ENCODE assay signal across 1 cellular context in the genomic region with DNA sequence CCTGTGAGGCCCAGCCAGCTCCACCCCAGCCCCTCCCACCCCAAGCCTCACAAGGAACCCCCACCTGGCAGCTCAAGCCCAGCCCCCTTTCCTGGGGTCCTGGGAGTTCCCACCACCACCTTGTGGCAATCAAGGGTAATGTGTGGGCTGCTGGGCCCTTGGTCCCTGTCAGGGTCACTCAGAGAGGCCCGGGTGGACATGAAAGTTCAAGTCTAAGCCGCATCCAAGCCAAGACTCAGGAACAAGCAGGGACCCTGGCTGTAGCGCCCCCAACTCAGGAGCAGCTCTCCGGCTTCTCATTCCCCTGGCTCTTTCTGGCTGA.
TF ChIP-seq lines count a peak whose summit lies in the region.

No MANE protein-coding gene starts in this region.

TF ChIP-seq in GM23338, 12 proteins besides CTCF, POLR2A, EP300 and RAD21 (continued from another document):
- TF ChIP-seq, protein P1, sequence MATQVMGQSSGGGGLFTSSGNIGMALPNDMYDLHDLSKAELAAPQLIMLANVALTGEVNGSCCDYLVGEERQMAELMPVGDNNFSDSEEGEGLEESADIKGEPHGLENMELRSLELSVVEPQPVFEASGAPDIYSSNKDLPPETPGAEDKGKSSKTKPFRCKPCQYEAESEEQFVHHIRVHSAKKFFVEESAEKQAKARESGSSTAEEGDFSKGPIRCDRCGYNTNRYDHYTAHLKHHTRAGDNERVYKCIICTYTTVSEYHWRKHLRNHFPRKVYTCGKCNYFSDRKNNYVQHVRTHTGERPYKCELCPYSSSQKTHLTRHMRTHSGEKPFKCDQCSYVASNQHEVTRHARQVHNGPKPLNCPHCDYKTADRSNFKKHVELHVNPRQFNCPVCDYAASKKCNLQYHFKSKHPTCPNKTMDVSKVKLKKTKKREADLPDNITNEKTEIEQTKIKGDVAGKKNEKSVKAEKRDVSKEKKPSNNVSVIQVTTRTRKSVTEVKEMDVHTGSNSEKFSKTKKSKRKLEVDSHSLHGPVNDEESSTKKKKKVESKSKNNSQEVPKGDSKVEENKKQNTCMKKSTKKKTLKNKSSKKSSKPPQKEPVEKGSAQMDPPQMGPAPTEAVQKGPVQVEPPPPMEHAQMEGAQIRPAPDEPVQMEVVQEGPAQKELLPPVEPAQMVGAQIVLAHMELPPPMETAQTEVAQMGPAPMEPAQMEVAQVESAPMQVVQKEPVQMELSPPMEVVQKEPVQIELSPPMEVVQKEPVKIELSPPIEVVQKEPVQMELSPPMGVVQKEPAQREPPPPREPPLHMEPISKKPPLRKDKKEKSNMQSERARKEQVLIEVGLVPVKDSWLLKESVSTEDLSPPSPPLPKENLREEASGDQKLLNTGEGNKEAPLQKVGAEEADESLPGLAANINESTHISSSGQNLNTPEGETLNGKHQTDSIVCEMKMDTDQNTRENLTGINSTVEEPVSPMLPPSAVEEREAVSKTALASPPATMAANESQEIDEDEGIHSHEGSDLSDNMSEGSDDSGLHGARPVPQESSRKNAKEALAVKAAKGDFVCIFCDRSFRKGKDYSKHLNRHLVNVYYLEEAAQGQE (IDR thresholded peaks at IDR 0.05; ENCODE audit: unreplicated experiment) = no peak
- no peak for TF ChIP-seq EZH2phosphoT487 (IDR thresholded peaks at IDR 0.05; ENCODE audit: unreplicated experiment)
- TF ChIP-seq, protein P2, sequence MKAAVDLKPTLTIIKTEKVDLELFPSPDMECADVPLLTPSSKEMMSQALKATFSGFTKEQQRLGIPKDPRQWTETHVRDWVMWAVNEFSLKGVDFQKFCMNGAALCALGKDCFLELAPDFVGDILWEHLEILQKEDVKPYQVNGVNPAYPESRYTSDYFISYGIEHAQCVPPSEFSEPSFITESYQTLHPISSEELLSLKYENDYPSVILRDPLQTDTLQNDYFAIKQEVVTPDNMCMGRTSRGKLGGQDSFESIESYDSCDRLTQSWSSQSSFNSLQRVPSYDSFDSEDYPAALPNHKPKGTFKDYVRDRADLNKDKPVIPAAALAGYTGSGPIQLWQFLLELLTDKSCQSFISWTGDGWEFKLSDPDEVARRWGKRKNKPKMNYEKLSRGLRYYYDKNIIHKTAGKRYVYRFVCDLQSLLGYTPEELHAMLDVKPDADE (IDR thresholded peaks at IDR 0.05) = no peak
- TF ChIP-seq ZNF331 (CRISPR knock-in tag; IDR thresholded peaks at IDR 0.05; ENCODE audit: low read depth) = no peak
- no peak for TF ChIP-seq EZH2 (IDR thresholded peaks at IDR 0.05; ENCODE audit: low read depth, unreplicated experiment)
- TF ChIP-seq CREB1 (CRISPR knock-in tag; IDR thresholded peaks at IDR 0.05; ENCODE audit: low read depth) = no peak
TF ChIP-seq in GM23338: peak in this region for 0.
